In genomic region chr17:40063034-40063765, GRCh38 we compare ENCODE assay signal across 8 cellular contexts. TPM values are rescaled to one million over a fixed set of nuclear protein-coding genes. Genes with fewer than 3 reads are reported as not detected.
DNase-seq lines count a peak whose midpoint lies in the region; ATAC-seq and TF ChIP-seq lines count a peak whose summit lies in the region.

No MANE protein-coding gene starts in this region.

- H3K9ac ChIP-seq in SK-N-MC (ENCODE audit: insufficient read length) (peak overlapping the region; percentile 81), colonic mucosa (ENCODE audit: low read depth in 2 of 2, low read length in 2 of 2) (peak overlapping the region; percentile 96 to 99)

- intact Hi-C loops in colonic mucosa (cut with DNase I) (loop anchor here (5.0 kb wide), 2 partner anchors 34 to 49 kb away; no protein-coding TSS in a partner anchor), lower lobe of right lung (cut with DNase I) (no loop called here)

- peak; percentile 51 for ATAC-seq in HG03159 (IDR thresholded peaks at IDR 0.05; ENCODE audit: unreplicated experiment)
- ATAC-seq in lower lobe of right lung: peak; percentile 71 to 78
- no peak for ATAC-seq in thoracic aorta (ENCODE audit: insufficient number of reproducible peaks, low FRiP score, low read depth)
- ATAC-seq in GM21528 (IDR thresholded peaks at IDR 0.05; ENCODE audit: low FRiP score, unreplicated experiment): no peak

- peaks cover 18% of the 10 kb centered on the region for H3K4me1 ChIP-seq in colonic mucosa
- peaks cover 59% of the 10 kb centered on the region for H3K4me1 ChIP-seq in lower lobe of right lung
- H3K4me1 ChIP-seq in thoracic aorta (ENCODE audit: control insufficient read depth in 1 of 2, low read depth in 2 of 2): peaks cover 32 to 53% of the 10 kb centered on the region in 2 donors

- H3K9me3 ChIP-seq in SK-N-MC (ENCODE audit: low read depth, low read length) (no peaks in the 10 kb centered on the region), colonic mucosa (no peaks in the 10 kb centered on the region), lower lobe of right lung (no peaks in the 10 kb centered on the region), thoracic aorta (no peaks in the 10 kb centered on the region)

- H3K36me3 ChIP-seq in SK-N-MC (ENCODE audit: insufficient read depth, low read length): no peaks in the 10 kb centered on the region
- no peaks in the 10 kb centered on the region for H3K36me3 ChIP-seq in colonic mucosa
- H3K36me3 ChIP-seq in lower lobe of right lung: no peaks in the 10 kb centered on the region
- H3K36me3 ChIP-seq in thoracic aorta: no peaks in the 10 kb centered on the region

- H3K27me3 ChIP-seq in colonic mucosa: no peaks in the 10 kb centered on the region
- H3K27me3 ChIP-seq in lower lobe of right lung (ENCODE audit: low read depth): no peaks in the 10 kb centered on the region
- H3K27me3 ChIP-seq in thoracic aorta (replicated peaks; ENCODE audit: insufficient read depth): no peaks in the 10 kb centered on the region

- H3K4me3 ChIP-seq in SK-N-MC: peak overlapping the region; percentile 92
- H3K4me3 ChIP-seq in colonic mucosa: peak overlapping the region; percentile 82
- peak overlapping the region; percentile 100 for H3K4me3 ChIP-seq in lower lobe of right lung
- peak overlapping the region; percentile 100 for H3K4me3 ChIP-seq in thoracic aorta

- DNase-seq in NCI-H748 (lab: John Stamatoyannopoulos, UW; ENCODE audit: unreplicated experiment): peak; percentile 64
- DNase-seq in NCI-H748 treated with DMSO at 0.1 percent for 48 hours (lab: John Stamatoyannopoulos, UW): no peak
- DNase-seq in SK-N-MC (ENCODE audit: low read depth, low spot score): no peak
- DNase-seq in colonic mucosa: peak; percentile 56
- DNase-seq in lower lobe of right lung: peak; percentile 85
- DNase-seq in thoracic aorta (ENCODE audit: low spot score): no peak

- H3K27ac ChIP-seq in SK-N-MC (peak overlapping the region; percentile 50; the same call in 1 of the 2 replicates), colonic mucosa (peak overlapping the region; percentile 77), lower lobe of right lung (peak overlapping the region; percentile 97), thoracic aorta (peak overlapping the region; percentile 92 to 95)

- TF ChIP-seq CTCF in colonic mucosa (IDR thresholded peaks at IDR 0.05) (no peak), lower lobe of right lung (IDR thresholded peaks at IDR 0.05) (no peak), thoracic aorta (IDR thresholded peaks at IDR 0.05) (no peak)

RNA-seq across cellular contexts. Expression of gene THRA, which starts 0.4 kb away (rescaled TPM):
- total RNA-seq in colonic mucosa (10 to 100 TPM; 40.3 to 44.5 TPM), lower lobe of right lung (50.1 TPM), thoracic aorta (10 to 100 TPM; 64.8 to 75.0 TPM)

RNA-seq across cellular contexts. Expression of gene MED24, which starts 9.0 kb away (rescaled TPM):
- total RNA-seq in colonic mucosa (100 to 1,000 TPM in 1 of 2 donors, 10 to 100 TPM in 1; 80.1 to 111 TPM), lower lobe of right lung (59.6 TPM), thoracic aorta (10 to 100 TPM; 72.0 to 82.9 TPM)

RNA-seq across cellular contexts. Expression of gene NR1D1, which starts 37.2 kb away (rescaled TPM):
- total RNA-seq in colonic mucosa: 10 to 100 TPM in 1 of 2 donors, 1 to 10 TPM in 1; 4.8 to 18.8 TPM
- 20.1 TPM for total RNA-seq in lower lobe of right lung
- total RNA-seq in thoracic aorta: 10 to 100 TPM; 10.3 to 29.1 TPM

RNA-seq across cellular contexts. Expression of gene CSF3, which starts 48.0 kb away (rescaled TPM):
- total RNA-seq in colonic mucosa: under 1 TPM in 1 of 2 donors, not detected in 1; 0.37 TPM
- total RNA-seq in lower lobe of right lung: 1.9 TPM
- total RNA-seq in thoracic aorta: 10 to 100 TPM in 1 of 2 donors, not detected in 1; 43.2 TPM

RNA-seq across cellular contexts. Expression of gene MSL1, which starts 58.6 kb away (rescaled TPM):
- total RNA-seq in colonic mucosa (10 to 100 TPM; 77.0 to 81.0 TPM), lower lobe of right lung (97.7 TPM), thoracic aorta (100 to 1,000 TPM in 1 of 2 donors, 10 to 100 TPM in 1; 69.3 to 107 TPM)

Comparison
In these comparisons a context has a peak if more than half of its experiments do, and no peak if none do; other contexts are left out.
1. DNase-seq: peak in NCI-H748 (single experiment), colonic mucosa (single experiment) and lower lobe of right lung (single experiment); none in NCI-H748 treated with DMSO at 0.1 percent for 48 hours (single experiment), SK-N-MC (single experiment) and thoracic aorta (single experiment).
2. ATAC-seq: peak in HG03159 (single experiment) and lower lobe of right lung (2 of 2); none in thoracic aorta (single experiment) and GM21528 (single experiment).
3. Peak in every context shown above with its lines, with median percentiles within 50 percentile points of each other: H3K27ac ChIP-seq and H3K4me3 ChIP-seq.